Comparison of ENCODE assay signal across 14 cellular contexts in the genomic region with DNA sequence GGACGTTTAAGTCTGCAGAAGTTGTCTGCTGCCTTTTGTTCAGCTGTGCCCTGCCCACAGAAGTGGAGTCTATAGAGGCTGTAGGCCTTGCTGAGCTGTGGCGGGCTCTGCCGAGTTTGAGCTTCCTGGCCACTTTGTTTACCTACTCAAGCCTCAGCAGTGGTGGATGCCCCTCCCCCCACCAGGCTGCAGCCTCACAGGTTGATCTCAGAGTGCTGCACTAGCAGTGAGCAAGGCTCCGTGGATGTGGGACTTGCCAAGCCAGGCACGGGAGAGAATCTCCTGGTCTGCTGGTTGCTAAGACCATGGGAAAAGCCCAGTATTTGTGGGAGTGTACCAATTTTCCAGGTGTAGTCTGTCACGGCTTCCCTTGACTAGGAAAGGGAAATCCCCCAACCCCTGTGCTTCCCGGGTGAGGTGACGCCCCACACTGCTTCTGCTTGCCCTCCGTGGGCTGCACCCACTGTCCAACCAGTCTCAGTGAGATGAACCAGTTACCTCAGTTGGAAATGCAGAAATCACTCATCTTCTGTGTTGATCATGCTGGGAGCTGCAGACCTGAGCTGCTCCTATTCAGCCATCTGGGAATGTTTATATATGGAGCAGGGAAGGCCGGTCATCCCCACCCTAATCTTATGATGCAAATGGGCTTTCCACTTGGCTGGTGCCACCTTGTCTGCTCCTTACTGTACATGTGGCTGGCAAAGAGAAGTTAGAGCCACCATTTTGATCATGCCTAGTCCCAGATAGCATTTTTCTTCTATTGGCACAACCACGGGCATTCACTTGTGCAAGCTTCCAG.
DNase-seq lines count a peak whose midpoint lies in the region; ATAC-seq and TF ChIP-seq lines count a peak whose summit lies in the region.
"Had no signal": no experiment of that assay in that cellular context is flagged by ENCODE, and none has a peak within 500 bp of the region (broad histone marks: within the 10 kb centered on the region; RNA-seq: fewer than 3 reads in every experiment).

No MANE protein-coding gene starts in this region.

- H2AFZ ChIP-seq in GM23338 (peak overlapping the region; percentile 83), PC-9 (no peak overlapping the region)

- H3F3A ChIP-seq in GM23338 (replicated peaks; ENCODE audit: low read depth) (no peaks in the 10 kb centered on the region), PC-9 (ENCODE audit: insufficient read depth, low read depth) (no peaks in the 10 kb centered on the region)

- DNase-seq in NCI-H1417 (lab: John Stamatoyannopoulos, UW) (peak in 2 of 3 experiments; percentile 26 to 46), NCI-H1417 treated with DMSO at 0.1 percent for 48 hours (lab: John Stamatoyannopoulos, UW) (no peak), GM23338 (ENCODE audit: low spot score) (peak; percentile 49), mucosa of gallbladder (ENCODE audit: low spot score) (peak; percentile 34), Right ventricle myocardium superior (no peak), SKM-1 treated with dmso at 0.1 percent for 144 hours (lab: John Stamatoyannopoulos, UW; ENCODE audit: unreplicated experiment) (no peak), PC-9 (no peak)
- DNase-seq: activated B cell treated with CpG ODN at 0.5 μM for 24 hours, DMS79, sigmoid colon had no signal

- no peak overlapping the region; the same call in 1 of the 2 replicates for H3K27ac Mint-ChIP-seq in GM23338
- H3K27ac Mint-ChIP-seq: activated B cell treated with CpG ODN at 0.5 μM for 24 hours, memory B cell had no signal

- no TSS peak for BruUV-seq in PC-9 (replicated peaks; lab: Mats Ljungman, UMichigan)

- CTCF ChIA-PET in PC-9 (lab: Charles Lee) = no interaction called here

- no peak for TF ChIP-seq CTCF in GM23338 (conservative IDR thresholded peaks at IDR 0.05; ENCODE audit: low read depth in 2 of 2)
- no peak for TF ChIP-seq CTCF in VCaP (conservative IDR thresholded peaks at IDR 0.05)
- TF ChIP-seq CTCF in PC-9 (conservative IDR thresholded peaks at IDR 0.05) = no peak

- no peaks in the 10 kb centered on the region for H4K20me1 ChIP-seq in GM23338 (replicated peaks; ENCODE audit: insufficient read depth)
- no peaks in the 10 kb centered on the region for H4K20me1 ChIP-seq in PC-9 (ENCODE audit: insufficient read depth)

- peak overlapping the region; percentile 30; the same call in 1 of the 2 replicates for H3K27ac ChIP-seq in GM23338 (ENCODE audit: low read depth)
- peak overlapping the region; percentile 73 for H3K27ac ChIP-seq in VCaP
- no peak overlapping the region for H3K27ac ChIP-seq in PC-9
- H3K27ac ChIP-seq: 22Rv1, HL-60, sigmoid colon had no signal

- peaks cover 13% of the 10 kb centered on the region; the same call in 2 of the 3 replicates for H3K9me3 Mint-ChIP-seq in GM23338
- H3K9me3 Mint-ChIP-seq: activated B cell treated with CpG ODN at 0.5 μM for 24 hours had no signal

- H3K4me1 Mint-ChIP-seq in GM23338 = peaks cover 19% of the 10 kb centered on the region
- H3K4me1 Mint-ChIP-seq: activated B cell treated with CpG ODN at 0.5 μM for 24 hours, memory B cell had no signal

- H3K27me3 ChIP-seq in GM23338 (ENCODE audit: insufficient read depth) (no peaks in the 10 kb centered on the region), PC-9 (ENCODE audit: insufficient read depth, low read depth) (no peaks in the 10 kb centered on the region)
- H3K27me3 ChIP-seq: sigmoid colon had no signal

- H3K79me2 ChIP-seq in GM23338 (replicated peaks; ENCODE audit: insufficient read depth) (no peaks in the 10 kb centered on the region), PC-9 (ENCODE audit: low read depth) (no peaks in the 10 kb centered on the region)

- peaks cover 10% of the 10 kb centered on the region; the same call in 1 of the 3 replicates for H3K36me3 Mint-ChIP-seq in GM23338 (ENCODE audit: low read depth)
- H3K36me3 Mint-ChIP-seq: memory B cell had no signal

- no peak overlapping the region for H3K4me3 ChIP-seq in GM23338
- H3K4me3 ChIP-seq in PC-9 = no peak overlapping the region
- H3K4me3 ChIP-seq: sigmoid colon had no signal

- peaks cover 29% of the 10 kb centered on the region for H3K4me1 ChIP-seq in GM23338 (ENCODE audit: insufficient read depth)
- H3K4me1 ChIP-seq in PC-9 (replicated peaks; ENCODE audit: insufficient read depth) = no peaks in the 10 kb centered on the region
- H3K4me1 ChIP-seq: sigmoid colon had no signal

- H3K4me2 ChIP-seq in GM23338 (peak overlapping the region; percentile 62), PC-9 (no peak overlapping the region)

- ATAC-seq in GM23338 (peak; percentile 65), Right ventricle myocardium superior (ENCODE audit: poor library complexity) (no peak)

- no peak overlapping the region for H3K4me3 Mint-ChIP-seq in GM23338
- H3K4me3 Mint-ChIP-seq: activated B cell treated with CpG ODN at 0.5 μM for 24 hours, memory B cell had no signal

- H3K27me3 Mint-ChIP-seq in GM23338 (ENCODE audit: insufficient read depth, low read depth, poor library complexity) = peaks cover 2% of the 10 kb centered on the region

- H3K9me3 ChIP-seq in PC-9 (ENCODE audit: insufficient read depth, low read depth) = no peaks in the 10 kb centered on the region
- H3K9me3 ChIP-seq: sigmoid colon had no signal

- POLR2A ChIA-PET in PC-9 (lab: Charles Lee; ENCODE audit: unreplicated experiment) = no interaction called here

- H3K9me2 ChIP-seq in GM23338 (ENCODE audit: insufficient read depth) = peaks cover 4% of the 10 kb centered on the region; the same call in 1 of the 2 replicates
- H3K9me2 ChIP-seq in PC-9 (ENCODE audit: insufficient read depth) = no peaks in the 10 kb centered on the region

- H3K36me3 ChIP-seq in GM23338 (ENCODE audit: insufficient read depth) = peaks cover 3% of the 10 kb centered on the region; the same call in 1 of the 2 replicates
- no peaks in the 10 kb centered on the region for H3K36me3 ChIP-seq in PC-9 (ENCODE audit: low read depth)
- H3K36me3 ChIP-seq: sigmoid colon had no signal

- intact Hi-C loops in Right ventricle myocardium superior (cut with DNase I) (loop anchor here (10.0 kb wide), 1 partner anchor 194 kb away; no protein-coding TSS in a partner anchor), PC-9 (cut with micrococcal nuclease; ENCODE audit: unreplicated experiment) (no loop called here)

TF ChIP-seq in GM23338, 12 proteins besides CTCF, POLR2A, EP300 and RAD21:
- no peak for TF ChIP-seq JUNB (IDR thresholded peaks at IDR 0.05; ENCODE audit: unreplicated experiment)
- TF ChIP-seq ETS1 (IDR thresholded peaks at IDR 0.05) = no peak

Comparison
In these comparisons a context has a peak if more than half of its experiments do, and no peak if none do; other contexts are left out.
1. DNase-seq: peak in NCI-H1417 (2 of 3), GM23338 (single experiment) and mucosa of gallbladder (single experiment); none in NCI-H1417 treated with DMSO at 0.1 percent for 48 hours (single experiment), Right ventricle myocardium superior (single experiment), SKM-1 treated with dmso at 0.1 percent for 144 hours (single experiment) and PC-9 (0 of 2).